ENCODE assay signal across 7 cellular contexts in the genomic region with DNA sequence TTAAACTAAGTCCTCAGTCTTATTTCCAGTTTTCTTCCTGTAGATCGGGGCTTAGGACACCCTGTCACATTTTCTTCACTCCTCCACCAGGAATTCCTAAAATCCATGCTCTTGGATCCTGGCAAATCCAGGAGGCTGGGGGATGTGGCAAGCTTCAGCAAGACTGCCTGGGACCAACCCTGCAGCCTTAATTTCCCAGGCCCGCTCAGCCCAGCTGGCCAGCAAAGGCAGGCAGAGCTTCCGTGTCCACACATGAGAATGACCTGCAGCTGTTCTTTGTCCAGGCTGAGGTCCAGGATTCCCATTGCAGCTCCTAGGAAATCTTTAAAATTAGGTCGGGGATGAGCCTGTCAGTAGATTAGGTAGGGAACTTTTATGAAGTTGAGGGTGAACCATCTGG.
A peak's percentile ranks its signal among the peaks of the same experiment; 100 is the strongest.
DNase-seq lines count a peak whose midpoint lies in the region; ATAC-seq and TF ChIP-seq lines count a peak whose summit lies in the region.
"Not testable (repeated sequence)": the region's sequence is repeated elsewhere in the genome, so short reads cannot be mapped to it uniquely, and the experiment has no call there.

No MANE protein-coding gene starts in this region.

- not testable (repeated sequence) for H3K36me3 ChIP-seq in Karpas-422 (ENCODE audit: insufficient read depth, low read length); psoas muscle (ENCODE audit: insufficient read depth in 1 of 2, low read depth in 1 of 2); upper lobe of right lung

- H3K9me2 ChIP-seq in Karpas-422 (replicated peaks; ENCODE audit: insufficient read depth, low read length), result not testable (repeated sequence)

- not testable (repeated sequence) for H3K9me3 ChIP-seq in Karpas-422 (ENCODE audit: low read length); psoas muscle; upper lobe of right lung

- H3K4me3 Mint-ChIP-seq in activated CD8-positive, alpha-beta memory T cell treated with anti-CD3 and anti-CD28 coated beads, Interleukin-2, amount 10 ng/mL, durations not matched to agents 7 days and 5 days, result not testable (repeated sequence)

- H3K4me1 Mint-ChIP-seq in activated CD8-positive, alpha-beta memory T cell treated with anti-CD3 and anti-CD28 coated beads, Interleukin-2, amount 10 ng/mL, durations not matched to agents 7 days and 5 days, result not testable (repeated sequence)

- not testable (repeated sequence) for H3K4me2 ChIP-seq in Karpas-422 (ENCODE audit: low read depth, low read length, poor library complexity, severe bottlenecking)

- H3K4me1 ChIP-seq in Karpas-422 (ENCODE audit: low read length); psoas muscle; upper lobe of right lung: not testable (repeated sequence)

- H4K20me1 ChIP-seq in Karpas-422 (ENCODE audit: insufficient read depth, low read depth, low read length), result not testable (repeated sequence)

- H3K79me2 ChIP-seq in Karpas-422 (ENCODE audit: low read length), result not testable (repeated sequence)

- DNase-seq in Karpas-422, result peak; percentile 7
- DNase-seq in activated CD8-positive, alpha-beta memory T cell treated with anti-CD3 and anti-CD28 coated beads, Interleukin-2, amount 10 ng/mL, durations not matched to agents 7 days and 5 days, result peak; percentile 26
- peak; percentile 20 for DNase-seq in fibroblast of peridontal ligament (ENCODE audit: extremely low read depth)
- DNase-seq in islet precursor cell, result peak; percentile 43
- peak; percentile 92 for DNase-seq in mesenteric fat pad (ENCODE audit: low spot score)
- DNase-seq in psoas muscle, result peak; percentile 23 to 54
- peak; percentile 46 for DNase-seq in upper lobe of right lung

- H3K9me3 Mint-ChIP-seq in activated CD8-positive, alpha-beta memory T cell treated with anti-CD3 and anti-CD28 coated beads, Interleukin-2, amount 10 ng/mL, durations not matched to agents 7 days and 5 days (ENCODE audit: low read depth), result not testable (repeated sequence)

- TF ChIP-seq CTCF in psoas muscle (IDR thresholded peaks at IDR 0.05); upper lobe of right lung (IDR thresholded peaks at IDR 0.05): not testable (repeated sequence)

- not testable (repeated sequence) for H3K4me3 ChIP-seq in Karpas-422 (ENCODE audit: low read length); psoas muscle; upper lobe of right lung

- intact Hi-C loops in psoas muscle (cut with DNase I); upper lobe of right lung (cut with DNase I): not testable (repeated sequence)

- not testable (repeated sequence) for H3K9ac ChIP-seq in Karpas-422 (ENCODE audit: low read length)

- H3K27ac Mint-ChIP-seq in activated CD8-positive, alpha-beta memory T cell treated with anti-CD3 and anti-CD28 coated beads, Interleukin-2, amount 10 ng/mL, durations not matched to agents 7 days and 5 days, result not testable (repeated sequence)

- not testable (repeated sequence) for H3K27me3 Mint-ChIP-seq in activated CD8-positive, alpha-beta memory T cell treated with anti-CD3 and anti-CD28 coated beads, Interleukin-2, amount 10 ng/mL, durations not matched to agents 7 days and 5 days

- H3K27me3 ChIP-seq in Karpas-422 (ENCODE audit: low read length); psoas muscle (ENCODE audit: insufficient read depth in 3 of 3, low read length in 2 of 3); upper lobe of right lung: not testable (repeated sequence)

- H2AFZ ChIP-seq in Karpas-422 (ENCODE audit: low read length), result not testable (repeated sequence)

- not testable (repeated sequence) for H3K27ac ChIP-seq in Karpas-422 (ENCODE audit: low read length); psoas muscle; upper lobe of right lung

- CTCF ChIA-PET in activated CD8-positive, alpha-beta memory T cell treated with anti-CD3 and anti-CD28 coated beads, Interleukin-2, amount 10 ng/mL, durations not matched to agents 7 days and 5 days (lab: Charles Lee), result not testable (repeated sequence)

- H3K36me3 Mint-ChIP-seq in activated CD8-positive, alpha-beta memory T cell treated with anti-CD3 and anti-CD28 coated beads, Interleukin-2, amount 10 ng/mL, durations not matched to agents 7 days and 5 days, result not testable (repeated sequence)

- ATAC-seq in activated CD8-positive, alpha-beta memory T cell treated with anti-CD3 and anti-CD28 coated beads, Interleukin-2, amount 10 ng/mL, durations not matched to agents 7 days and 5 days; psoas muscle; upper lobe of right lung: not testable (repeated sequence)

- WGBS in psoas muscle, 3 donors, result 15 to 31% (median 24%) methylated on average over 2 of the region's 4 CpGs

Comparison
In these comparisons a context has a peak if more than half of its experiments do, and no peak if none do; other contexts are left out.
1. DNase-seq: peak in every context shown above with its lines; median percentile 92 in mesenteric fat pad; 46 in upper lobe of right lung; 43 in islet precursor cell; 38 in psoas muscle; 26 in activated CD8-positive, alpha-beta memory T cell treated with anti-CD3 and anti-CD28 coated beads, Interleukin-2, amount 10 ng/mL, durations not matched to agents 7 days and 5 days; 20 in fibroblast of peridontal ligament; 7 in Karpas-422.